ENCODE assay signal across 19 cellular contexts in the genomic region with DNA sequence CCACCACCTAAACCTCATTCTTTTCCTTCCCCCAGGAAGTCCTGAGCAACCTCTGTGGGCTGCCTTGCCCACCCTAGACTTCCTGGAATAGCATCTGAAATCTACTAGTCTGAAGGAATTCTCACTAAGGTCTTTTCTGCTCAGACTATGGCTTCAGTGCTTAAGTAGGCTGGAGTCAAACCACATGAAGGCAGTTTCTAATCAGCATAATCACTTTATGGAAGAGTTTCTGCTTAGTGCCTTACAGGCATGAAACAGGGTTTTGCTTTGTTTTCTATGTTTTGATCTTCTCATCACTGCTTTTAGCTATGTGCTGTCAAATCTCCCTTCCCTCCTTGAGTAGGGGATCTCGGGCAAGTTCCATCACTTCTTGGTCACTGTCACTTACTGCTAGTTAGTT.
DNase-seq lines count a peak whose midpoint lies in the region; TF ChIP-seq lines count a peak whose summit lies in the region.
"Had no signal": no experiment of that assay in that cellular context is flagged by ENCODE, and none has a peak within 500 bp of the region (broad histone marks: within the 10 kb centered on the region; RNA-seq: fewer than 3 reads in every experiment).

No MANE protein-coding gene starts in this region.

- H3K27ac ChIP-seq in BLaER1 (no peak overlapping the region), esophagus muscularis mucosa (replicated peaks in 1 of 4) (no peak overlapping the region)
- no peak overlapping the region for H3K27ac ChIP-seq in BLaER1 treated with 17β-estradiol and CSF1 and Interleukin-3, amounts not matched to agents 10 nM and 100 nM
- H3K27ac ChIP-seq: PC-9, SJCRH30 had no signal

- H3K9me3 ChIP-seq in BLaER1 (no peaks in the 10 kb centered on the region), Loucy (ENCODE audit: insufficient read depth, low read depth, low read length) (no peaks in the 10 kb centered on the region), esophagus muscularis mucosa (no peaks in the 10 kb centered on the region)
- H3K9me3 ChIP-seq in BLaER1 treated with 17β-estradiol and CSF1 and Interleukin-3, amounts not matched to agents 10 nM and 100 nM (replicated peaks in 1 of 11), result no peaks in the 10 kb centered on the region
- H3K9me3 ChIP-seq: SJCRH30 had no signal

- H3K4me3 ChIP-seq in BLaER1, result no peak overlapping the region
- no peak overlapping the region for H3K4me3 ChIP-seq in BLaER1 treated with 17β-estradiol and CSF1 and Interleukin-3, amounts not matched to agents 10 nM and 100 nM
- no peak overlapping the region for H3K4me3 ChIP-seq in Loucy (ENCODE audit: low read length, poor library complexity, severe bottlenecking)
- no peak overlapping the region for H3K4me3 ChIP-seq in esophagus muscularis mucosa
- H3K4me3 ChIP-seq: PC-9, SJCRH30 had no signal

- DNase-seq in nephron progenitor cell, result no peak
- no peak for DNase-seq in esophagus muscularis mucosa (ENCODE audit: extremely low spot score)
- no peak for DNase-seq in activated effector memory CD4-positive, alpha-beta T cell treated with Interleukin-2 at 50 U/mL for 16 hours
- DNase-seq in stimulated activated CD4-positive, alpha-beta T cell treated with anti-CD3 and anti-CD28 coated beads, Interleukin-12 subunit alpha, Interleukin-12 subunit beta, amount 100 ng/mL, for 4 hours, result no peak
- DNase-seq: Calu3; CD8-positive, alpha-beta memory T cell; DMS153; HCEC 1CT; KG1; MM.1S; NCI-H2029; NCI-H446; NCI-H524 treated with DMSO at 0.1 percent for 48 hours; PC-9; SJCRH30 had no signal

- H3K27me3 ChIP-seq in BLaER1, result no peaks in the 10 kb centered on the region
- no peaks in the 10 kb centered on the region; a peak in 2 of 22 replicates for H3K27me3 ChIP-seq in BLaER1 treated with 17β-estradiol and CSF1 and Interleukin-3, amounts not matched to agents 10 nM and 100 nM
- H3K27me3 ChIP-seq in Loucy (ENCODE audit: insufficient read depth, low read length, poor library complexity, severe bottlenecking), result no peaks in the 10 kb centered on the region
- peaks cover 0 to 23% (median 0%) of the 10 kb centered on the region in 4 donors for H3K27me3 ChIP-seq in esophagus muscularis mucosa
- H3K27me3 ChIP-seq: SJCRH30 had no signal

- no peaks in the 10 kb centered on the region for H3K9me2 ChIP-seq in Loucy (replicated peaks; ENCODE audit: low read depth, low read length)

- H3K79me2 ChIP-seq in Loucy (ENCODE audit: insufficient read depth, low read length), result no peaks in the 10 kb centered on the region

- 0 out of 2 replicates have a peak overlapping the region, but pooled peaks have one; percentile 14 for H3K4me2 ChIP-seq in BLaER1
- peak overlapping the region in 9 of 11 experiments; percentile 5 to 51 (median 24); a peak in 12 of 22 replicates for H3K4me2 ChIP-seq in BLaER1 treated with 17β-estradiol and CSF1 and Interleukin-3, amounts not matched to agents 10 nM and 100 nM
- peak overlapping the region; percentile 33 for H3K4me2 ChIP-seq in Loucy (ENCODE audit: low read depth, low read length, poor library complexity, severe bottlenecking)
- H3K4me2 ChIP-seq: PC-9 had no signal

- no peak overlapping the region for H3K4me3 Mint-ChIP-seq in nephron progenitor cell
- H3K4me3 Mint-ChIP-seq: CD14-positive monocyte; CD8-positive, alpha-beta memory T cell had no signal

- peaks cover 91% of the 10 kb centered on the region for H3K4me1 Mint-ChIP-seq in nephron progenitor cell

- H2AFZ ChIP-seq in Loucy (ENCODE audit: low read length), result no peak overlapping the region
- H2AFZ ChIP-seq: PC-9 had no signal

- H3K27me3 Mint-ChIP-seq in nephron progenitor cell (ENCODE audit: low read depth, poor library complexity), result no peaks in the 10 kb centered on the region

- no peaks in the 10 kb centered on the region for H3K36me3 Mint-ChIP-seq in nephron progenitor cell (ENCODE audit: low read depth)
- H3K36me3 Mint-ChIP-seq: CD14-positive monocyte; CD8-positive, alpha-beta memory T cell had no signal

- no peak for TF ChIP-seq CTCF in Loucy (conservative IDR thresholded peaks at IDR 0.05; ENCODE audit: low read length)
- no peak for TF ChIP-seq CTCF in nephron progenitor cell (IDR thresholded peaks at IDR 0.05)
- no peak for TF ChIP-seq CTCF in esophagus muscularis mucosa (IDR thresholded peaks at IDR 0.05)

- H3K9ac ChIP-seq in BLaER1 (no peak overlapping the region), Loucy (ENCODE audit: low read depth, low read length, poor library complexity, severe bottlenecking) (no peak overlapping the region)
- no peak overlapping the region for H3K9ac ChIP-seq in BLaER1 treated with 17β-estradiol and CSF1 and Interleukin-3, amounts not matched to agents 10 nM and 100 nM

- peak overlapping the region; percentile 94 for H3K27ac Mint-ChIP-seq in nephron progenitor cell
- H3K27ac Mint-ChIP-seq: CD14-positive monocyte; CD8-positive, alpha-beta memory T cell had no signal

- H3F3A ChIP-seq in Loucy (ENCODE audit: low read depth), result 0 out of 2 replicates have a peak, but pooled peaks cover 3% of the 10 kb centered on the region

- intact Hi-C loops in esophagus muscularis mucosa (cut with DNase I), result no loop called here

- H3K36me3 ChIP-seq in BLaER1 (no peaks in the 10 kb centered on the region), Loucy (ENCODE audit: insufficient read depth, low read length) (no peaks in the 10 kb centered on the region), esophagus muscularis mucosa (no peaks in the 10 kb centered on the region)
- H3K36me3 ChIP-seq in BLaER1 treated with 17β-estradiol and CSF1 and Interleukin-3, amounts not matched to agents 10 nM and 100 nM, result no peaks in the 10 kb centered on the region
- H3K36me3 ChIP-seq: SJCRH30 had no signal

- TF ChIP-seq EP300 in esophagus muscularis mucosa (IDR thresholded peaks at IDR 0.05), result no peak

- H3K4me1 ChIP-seq in BLaER1, result peaks cover 8% of the 10 kb centered on the region
- H3K4me1 ChIP-seq in BLaER1 treated with 17β-estradiol and CSF1 and Interleukin-3, amounts not matched to agents 10 nM and 100 nM, result peaks cover 5 to 11% (median 7%) of the 10 kb centered on the region in 10 experiments; a peak in 12 of 20 replicates
- H3K4me1 ChIP-seq in Loucy (ENCODE audit: insufficient read depth, low read length, poor library complexity, severe bottlenecking), result peaks cover 29% of the 10 kb centered on the region
- no peaks in the 10 kb centered on the region for H3K4me1 ChIP-seq in esophagus muscularis mucosa
- H3K4me1 ChIP-seq: SJCRH30 had no signal

- no peaks in the 10 kb centered on the region for H3K9me3 Mint-ChIP-seq in nephron progenitor cell
- H3K9me3 Mint-ChIP-seq: CD14-positive monocyte had no signal

- H4K20me1 ChIP-seq in BLaER1 (no peaks in the 10 kb centered on the region), Loucy (ENCODE audit: insufficient read depth, low read length, poor library complexity, severe bottlenecking) (no peaks in the 10 kb centered on the region)
- no peaks in the 10 kb centered on the region for H4K20me1 ChIP-seq in BLaER1 treated with 17β-estradiol and CSF1 and Interleukin-3, amounts not matched to agents 10 nM and 100 nM

- WGBS in esophagus muscularis mucosa, result 96% methylated on average over 1 of the region's 1 CpG

- TF ChIP-seq POLR2A in esophagus muscularis mucosa (IDR thresholded peaks at IDR 0.05; ENCODE audit: low read depth), result no peak
